In genomic region chr17:17985153-17985552, GRCh38 we compare ENCODE assay signal across 14 cellular contexts. TPM values are rescaled to one million over a fixed set of nuclear protein-coding genes. Genes with fewer than 3 reads are reported as not detected.
DNase-seq lines count a peak whose midpoint lies in the region; ATAC-seq, FAIRE-seq and TF ChIP-seq lines count a peak whose summit lies in the region.
"Had no signal": no experiment of that assay in that cellular context is flagged by ENCODE, and none has a peak within 500 bp of the region (broad histone marks: within the 10 kb centered on the region; RNA-seq: fewer than 3 reads in every experiment).

No MANE protein-coding gene starts in this region.

- no CpG with 5 or more reads among the region's 2 CpGs for WGBS in IMR-90 (ENCODE audit: extremely low coverage in 2 of 2, insufficient read length in 1 of 2), 2 experiments
- 64 to 71% methylated on average over 2 of the region's 2 CpGs for WGBS in GM23248 (ENCODE audit: low coverage in 1 of 2, low lambda C conversion rate in 2 of 2, missing lambda C conversion rate in 2 of 2), 2 experiments

- H3K18ac ChIP-seq in IMR-90 (ENCODE audit: low read depth, low read length): no peak overlapping the region

- peaks cover 2% of the 10 kb centered on the region; the same call in 1 of the 2 replicates for H3K4me1 ChIP-seq in IMR-90 (ENCODE audit: control insufficient read depth, insufficient read depth, low read length)
- peaks cover 3% of the 10 kb centered on the region for H3K4me1 ChIP-seq in GM23248 (ENCODE audit: insufficient read depth)

- H3K27ac ChIP-seq in IMR-90 (ENCODE audit: insufficient read depth, low read length): no peak overlapping the region
- no peak overlapping the region for H3K27ac ChIP-seq in GM23248

- H3K4me3 ChIP-seq in IMR-90 (ENCODE audit: insufficient read depth, low read depth, low read length) (no peak overlapping the region), GM23248 (no peak overlapping the region)

- no peak overlapping the region for H2BK120ac ChIP-seq in IMR-90 (ENCODE audit: low read depth, low read length)

- ATAC-seq in IMR-90 (ENCODE audit: low read depth) (no peak), GM18867 (IDR thresholded peaks at IDR 0.05; ENCODE audit: unreplicated experiment) (no peak), GM19035 (IDR thresholded peaks at IDR 0.05; ENCODE audit: unreplicated experiment) (no peak)
- ATAC-seq: CD8-positive, alpha-beta T cell had no signal

- no peaks in the 10 kb centered on the region for H3K27me3 Mint-ChIP-seq in neural crest cell (ENCODE audit: low read depth)
- H3K27me3 Mint-ChIP-seq: CD4-positive, CD25-positive, alpha-beta regulatory T cell had no signal

- H3K56ac ChIP-seq in IMR-90 (ENCODE audit: extremely low read depth, insufficient read depth, low read length): no peak overlapping the region

- H2BK20ac ChIP-seq in IMR-90 (ENCODE audit: low read depth, low read length): no peak overlapping the region

- H4K5ac ChIP-seq in IMR-90 (ENCODE audit: low read depth, low read length): no peak overlapping the region

- H3K4me2 ChIP-seq in IMR-90 (ENCODE audit: low read depth, low read length): no peak overlapping the region
- no peak overlapping the region for H3K4me2 ChIP-seq in GM23248 (ENCODE audit: unreplicated experiment)

- no TSS peak for BruUV-seq in IMR-90 (replicated peaks; lab: Mats Ljungman, UMichigan)

- H3K4me1 Mint-ChIP-seq in neural crest cell: no peaks in the 10 kb centered on the region
- H3K4me1 Mint-ChIP-seq: CD4-positive, CD25-positive, alpha-beta regulatory T cell; H9 had no signal

- no peak overlapping the region for H2AK9ac ChIP-seq in IMR-90 (replicated peaks; ENCODE audit: low read depth, low read length, poor library complexity)

- H3K36me3 ChIP-seq in IMR-90 (ENCODE audit: control insufficient read depth, insufficient read depth, low read length) (no peaks in the 10 kb centered on the region), GM23248 (ENCODE audit: low read depth) (no peaks in the 10 kb centered on the region)

- TF ChIP-seq RAD21 in IMR-90 (IDR thresholded peaks at IDR 0.05; ENCODE audit: low read length): no peak

- in situ Hi-C loops in IMR-90 (cut with MboI; ENCODE audit: low sequenced_read_pairs): no loop called here
- in situ Hi-C loops in GM23248 (cut with MboI): no loop called here

- intact Hi-C loops in IMR-90 (cut with micrococcal nuclease): no loop called here

- H3K9me2 ChIP-seq in GM23248 (ENCODE audit: insufficient read depth): no peaks in the 10 kb centered on the region

- peak; percentile 80 for FAIRE-seq in HTR-8/SVneo (lab: Jason Lieb, UNC)
- FAIRE-seq: G401.6 had no signal

- H3K27me3 ChIP-seq in IMR-90 (ENCODE audit: control insufficient read depth, insufficient read depth, low read length): no peaks in the 10 kb centered on the region
- H3K27me3 ChIP-seq in GM23248 (replicated peaks; ENCODE audit: insufficient read depth): no peaks in the 10 kb centered on the region

- H4K8ac ChIP-seq in IMR-90 (ENCODE audit: low read depth in 2 of 2, low read length in 2 of 2): no peak overlapping the region

- TF ChIP-seq POLR2A in IMR-90 (IDR thresholded peaks at IDR 0.05; ENCODE audit: low read depth, low read length): no peak

- H4K20me1 ChIP-seq in IMR-90 (ENCODE audit: insufficient read depth, low read length) (no peaks in the 10 kb centered on the region), GM23248 (ENCODE audit: insufficient read depth) (no peaks in the 10 kb centered on the region)

- H3K9me3 ChIP-seq in IMR-90 (ENCODE audit: control insufficient read depth, insufficient read depth, low read length) (no peaks in the 10 kb centered on the region), GM23248 (ENCODE audit: low read depth) (no peaks in the 10 kb centered on the region)
- H3K9me3 ChIP-seq: Caco-2 had no signal

- no peak overlapping the region; the same call in 1 of the 2 replicates for H2AK5ac ChIP-seq in IMR-90 (ENCODE audit: low read depth, low read length)

- H3K23ac ChIP-seq in IMR-90 (ENCODE audit: low read depth, low read length): no peak overlapping the region

- POLR2A ChIA-PET in IMR-90 (lab: Charles Lee; ENCODE audit: unreplicated experiment): no interaction called here

- H3K27ac Mint-ChIP-seq in neural crest cell (ENCODE audit: unreplicated experiment): peak overlapping the region; percentile 27
- H3K27ac Mint-ChIP-seq: CD4-positive, CD25-positive, alpha-beta regulatory T cell; CD8-positive, alpha-beta T cell; H9 had no signal

- H3K9me1 ChIP-seq in IMR-90 (ENCODE audit: insufficient read depth, low read length): peaks cover 2% of the 10 kb centered on the region; the same call in 1 of the 2 replicates

- no peaks in the 10 kb centered on the region for H3K79me2 ChIP-seq in GM23248 (ENCODE audit: insufficient read depth)

- no peak overlapping the region for H3K9ac ChIP-seq in IMR-90 (ENCODE audit: low read depth, low read length)
- H3K9ac ChIP-seq in GM23248: no peak overlapping the region

- no peak overlapping the region for H3K4me3 Mint-ChIP-seq in neural crest cell
- H3K4me3 Mint-ChIP-seq: CD4-positive, CD25-positive, alpha-beta regulatory T cell; CD8-positive, alpha-beta T cell; H9 had no signal

- H2BK15ac ChIP-seq in IMR-90 (ENCODE audit: low read depth, low read length): no peak overlapping the region

- H2AFZ ChIP-seq in IMR-90 (replicated peaks; ENCODE audit: low read length, poor library complexity): peak overlapping the region; percentile 23
- no peak overlapping the region for H2AFZ ChIP-seq in GM23248

- CTCF ChIA-PET in IMR-90 (lab: Yijun Ruan, JAX): interaction anchor here (0.5 to 1.3 kb wide), 2 partner anchors 13 to 50 kb away, joined by 3 to 5 read pairs; partner anchors contain the start of genes DRC3 and TOM1L2

- no peak for TF ChIP-seq CTCF in IMR-90 (conservative IDR thresholded peaks at IDR 0.05; ENCODE audit: low read depth, low read length)
- no peak for TF ChIP-seq CTCF in neural crest cell (conservative IDR thresholded peaks at IDR 0.05)

- H4K91ac ChIP-seq in IMR-90 (ENCODE audit: insufficient read depth, low read depth, low read length): no peak overlapping the region

- no peaks in the 10 kb centered on the region for H3K36me3 Mint-ChIP-seq in neural crest cell (ENCODE audit: low read depth)
- H3K36me3 Mint-ChIP-seq: CD4-positive, CD25-positive, alpha-beta regulatory T cell; CD8-positive, alpha-beta T cell had no signal

- H3K79me1 ChIP-seq in IMR-90 (ENCODE audit: low read depth in 1 of 2, low read length in 2 of 2): no peaks in the 10 kb centered on the region

- no peaks in the 10 kb centered on the region for H3K9me3 Mint-ChIP-seq in neural crest cell
- H3K9me3 Mint-ChIP-seq: CD4-positive, CD25-positive, alpha-beta regulatory T cell; CD8-positive, alpha-beta T cell; H9 had no signal

- H3K4ac ChIP-seq in IMR-90 (ENCODE audit: low read depth, low read length): no peak overlapping the region

- H3K14ac ChIP-seq in IMR-90 (replicated peaks; ENCODE audit: low read depth, low read length): no peak overlapping the region

- H2BK5ac ChIP-seq in IMR-90 (ENCODE audit: low read depth, low read length, poor library complexity, severe bottlenecking): no peak overlapping the region

- dilution Hi-C loops in IMR-90 (cut with HindIII; ENCODE audit: low sequenced_read_pairs, unreplicated experiment): no loop called here

- no peaks in the 10 kb centered on the region for H3F3A ChIP-seq in GM23248 (ENCODE audit: insufficient read depth)

- DNase-seq in HTR-8/SVneo (ENCODE audit: insufficient read length, low spot score) (no peak), IMR-90 (no peak), neural crest cell (ENCODE audit: low read depth, low spot score) (no peak), GM23248 (no peak)
- DNase-seq: C1 segment of cervical spinal cord; Caco-2; CD8-positive, alpha-beta T cell; DMS153; H9 had no signal

TF ChIP-seq in IMR-90, 13 proteins besides CTCF, POLR2A, EP300 and RAD21 (continues in another document):
- no peak for TF ChIP-seq BHLHE40 (IDR thresholded peaks at IDR 0.05; ENCODE audit: low read depth, low read length)
- TF ChIP-seq FOS (IDR thresholded peaks at IDR 0.05; ENCODE audit: low read depth, low read length): no peak
- TF ChIP-seq CHD1 (IDR thresholded peaks at IDR 0.05; ENCODE audit: low read depth, low read length): no peak

RNA-seq across cellular contexts. Expression of gene DRC3, which starts 12.5 kb away (rescaled TPM):
- total RNA-seq in IMR-90 (2012; rRNA removed) (0.28 and 0.72 TPM in 2 replicates), neural crest cell (0.61 and 1.6 TPM in 2 replicates)
- polyA plus RNA-seq in IMR-90 (2012; rRNA removed) (0.23 and 0.55 TPM in 2 replicates), GM23248 (2016; fragmentation: Nextera tagmentation; extraction: Ambion mirVana) (2.2 and 3.2 TPM in 2 replicates)
- 0.12 and 0.30 TPM in 2 replicates for polyA plus RNA-seq in IMR-90 (2012; cell fraction: cytosol; rRNA removed)
- 1.1 and 1.8 TPM in 2 replicates for polyA plus RNA-seq in IMR-90 (2012; cell fraction: nucleus; rRNA removed; ENCODE audit: low replicate concordance)
- 1.0 and 3.6 TPM in 2 replicates for total RNA-seq in GM23248 (2014; rRNA removed; shearing (Covaris generic))
- total RNA-seq: CD4-positive, CD25-positive, alpha-beta regulatory T cell; H4 had no signal
- polyA plus RNA-seq: CD4-positive, CD25-positive, alpha-beta regulatory T cell had no signal

RNA-seq across cellular contexts. Expression of gene TOM1L2, which starts 13.0 kb away (rescaled TPM):
- total RNA-seq in IMR-90 (2012; rRNA removed) (23.3 and 34.4 TPM in 2 replicates), neural crest cell (15.9 and 16.3 TPM in 2 replicates)
- polyA plus RNA-seq in IMR-90 (2012; rRNA removed) (51.7 and 54.3 TPM in 2 replicates), GM23248 (2016; fragmentation: Nextera tagmentation; extraction: Ambion mirVana) (25.5 and 27.3 TPM in 2 replicates)
- 33.4 and 54.4 TPM in 2 replicates for polyA plus RNA-seq in IMR-90 (2012; cell fraction: cytosol; rRNA removed)
- polyA plus RNA-seq in IMR-90 (2012; cell fraction: nucleus; rRNA removed; ENCODE audit: low replicate concordance): 144 and 187 TPM in 2 replicates
- 31.0 and 50.2 TPM in 2 replicates for total RNA-seq in GM23248 (2014; rRNA removed; shearing (Covaris generic))

RNA-seq across cellular contexts. Expression of gene ATPAF2, which starts 53.8 kb away (rescaled TPM):
- total RNA-seq in IMR-90 (2012; rRNA removed) (14.2 and 27.6 TPM in 2 replicates), neural crest cell (20.3 and 23.1 TPM in 2 replicates)
- polyA plus RNA-seq in IMR-90 (2012; rRNA removed) (19.5 and 21.9 TPM in 2 replicates), GM23248 (2016; fragmentation: Nextera tagmentation; extraction: Ambion mirVana) (21.9 and 22.3 TPM in 2 replicates)
- 28.8 and 54.4 TPM in 2 replicates for polyA plus RNA-seq in IMR-90 (2012; cell fraction: cytosol; rRNA removed)
- 31.6 and 48.8 TPM in 2 replicates for polyA plus RNA-seq in IMR-90 (2012; cell fraction: nucleus; rRNA removed; ENCODE audit: low replicate concordance)
- 17.0 and 37.6 TPM in 2 replicates for total RNA-seq in GM23248 (2014; rRNA removed; shearing (Covaris generic))

RNA-seq across cellular contexts. Expression of gene GID4, which starts 54.1 kb away (rescaled TPM):
- 3.9 and 5.0 TPM in 2 replicates for total RNA-seq in IMR-90 (2012; rRNA removed)
- polyA plus RNA-seq in IMR-90 (2012; rRNA removed): 4.2 and 5.6 TPM in 2 replicates
- polyA plus RNA-seq in IMR-90 (2012; cell fraction: cytosol; rRNA removed): 3.1 and 3.3 TPM in 2 replicates
- polyA plus RNA-seq in IMR-90 (2012; cell fraction: nucleus; rRNA removed; ENCODE audit: low replicate concordance): 2.6 and 5.1 TPM in 2 replicates
- total RNA-seq in neural crest cell: 11.8 and 12.2 TPM in 2 replicates
- total RNA-seq in GM23248 (2014; rRNA removed; shearing (Covaris generic)): 8.0 and 10.2 TPM in 2 replicates
- 7.2 and 7.3 TPM in 2 replicates for polyA plus RNA-seq in GM23248 (2016; fragmentation: Nextera tagmentation; extraction: Ambion mirVana)
